In the genomic region with DNA sequence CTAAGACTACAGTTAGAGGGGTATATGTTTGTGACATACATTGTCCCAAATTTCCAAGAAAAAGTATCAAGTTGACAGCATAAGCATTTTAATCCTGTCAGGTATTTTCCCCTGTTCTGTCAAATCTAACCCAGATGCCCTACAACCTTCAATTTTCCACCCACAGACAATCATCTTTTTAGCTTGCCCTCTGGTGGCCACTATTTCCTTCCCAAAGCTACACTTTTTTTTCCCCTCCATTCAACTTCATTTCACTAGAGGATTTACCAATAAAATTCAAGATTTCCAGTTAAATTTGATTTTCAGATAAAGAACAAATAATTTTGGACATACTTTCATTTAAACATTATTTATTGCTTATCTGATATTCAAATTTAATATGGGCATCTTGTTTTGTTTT, we compare ENCODE assay signal across 10 cellular contexts.
A peak's percentile ranks its signal among the peaks of the same experiment; 100 is the strongest.
DNase-seq lines count a peak whose midpoint lies in the region; ATAC-seq and TF ChIP-seq lines count a peak whose summit lies in the region.
"Had no signal": no experiment of that assay in that cellular context is flagged by ENCODE, and none has a peak within 500 bp of the region (broad histone marks: within the 10 kb centered on the region; RNA-seq: fewer than 3 reads in every experiment).

No MANE protein-coding gene starts in this region.

- H3K4me2 ChIP-seq in OCI-LY1 (ENCODE audit: low read length): no peak overlapping the region

- H4K20me1 ChIP-seq in OCI-LY1 (ENCODE audit: insufficient read depth, low read length): no peaks in the 10 kb centered on the region

- H3K27ac ChIP-seq in OCI-LY1 (ENCODE audit: low read depth, low read length, poor library complexity, severe bottlenecking): no peak overlapping the region
- no peak overlapping the region for H3K27ac ChIP-seq in testis

- TF ChIP-seq CTCF in OCI-LY1 (IDR thresholded peaks at IDR 0.05; ENCODE audit: low read length) (peak; percentile 44), epithelial cell of proximal tubule (conservative IDR thresholded peaks at IDR 0.05; ENCODE audit: low read depth, low read length) (peak; percentile 58), testis (IDR thresholded peaks at IDR 0.05) (peak; percentile 31 to 60 (median 56))

- peaks cover 0 to 5% of the 10 kb centered on the region in 2 donors for H3K36me3 Mint-ChIP-seq in activated naive CD4-positive, alpha-beta T cell treated with anti-CD3 and anti-CD28 coated beads, Interleukin-2, amount 50 U/mL, for 72 hours
- no peaks in the 10 kb centered on the region for H3K36me3 Mint-ChIP-seq in activated naive CD4-positive, alpha-beta T cell treated with anti-CD3 and anti-CD28 coated beads, Interleukin-2, amount 10 ng/mL, durations not matched to agents 7 days and 5 days

- CTCF ChIA-PET in activated naive CD4-positive, alpha-beta T cell treated with anti-CD3 and anti-CD28 coated beads, Interleukin-2, amount 10 ng/mL, durations not matched to agents 7 days and 5 days (lab: Charles Lee): no interaction called here

- no peaks in the 10 kb centered on the region for H3K79me2 ChIP-seq in OCI-LY1 (ENCODE audit: insufficient read depth, low read length)

- H3K27me3 Mint-ChIP-seq in activated naive CD4-positive, alpha-beta T cell treated with anti-CD3 and anti-CD28 coated beads, Interleukin-2, amount 10 ng/mL, durations not matched to agents 7 days and 5 days: no peaks in the 10 kb centered on the region
- H3K27me3 Mint-ChIP-seq: activated T-cell treated with anti-CD3 and anti-CD28 coated beads, Interleukin-2, amount 50 U/mL, for 24 hours had no signal

- H3K9me3 Mint-ChIP-seq in activated naive CD4-positive, alpha-beta T cell treated with anti-CD3 and anti-CD28 coated beads, Interleukin-2, amount 50 U/mL, for 72 hours: peaks cover 4 to 12% of the 10 kb centered on the region in 2 donors
- H3K9me3 Mint-ChIP-seq in activated naive CD4-positive, alpha-beta T cell treated with anti-CD3 and anti-CD28 coated beads, Interleukin-2, amount 10 ng/mL, durations not matched to agents 7 days and 5 days: no peaks in the 10 kb centered on the region

- no peak overlapping the region for H3K4me3 Mint-ChIP-seq in activated naive CD4-positive, alpha-beta T cell treated with anti-CD3 and anti-CD28 coated beads, Interleukin-2, amount 10 ng/mL, durations not matched to agents 7 days and 5 days
- H3K4me3 Mint-ChIP-seq: activated T-cell treated with anti-CD3 and anti-CD28 coated beads, Interleukin-2, amount 50 U/mL, for 24 hours had no signal

- H3K4me1 ChIP-seq in OCI-LY1 (ENCODE audit: insufficient read depth, low read length, severe bottlenecking) (no peaks in the 10 kb centered on the region), testis (no peaks in the 10 kb centered on the region)

- no peaks in the 10 kb centered on the region for H3K36me3 ChIP-seq in OCI-LY1 (ENCODE audit: insufficient read depth, low read length)
- H3K36me3 ChIP-seq in testis (ENCODE audit: low read depth, missing control alignments): no peaks in the 10 kb centered on the region

- TF ChIP-seq POLR2A in testis (IDR thresholded peaks at IDR 0.05): no peak

- H3K27ac Mint-ChIP-seq in activated naive CD4-positive, alpha-beta T cell treated with anti-CD3 and anti-CD28 coated beads, Interleukin-2, amount 50 U/mL, for 72 hours: no peak overlapping the region
- no peak overlapping the region for H3K27ac Mint-ChIP-seq in activated naive CD4-positive, alpha-beta T cell treated with anti-CD3 and anti-CD28 coated beads, Interleukin-2, amount 10 ng/mL, durations not matched to agents 7 days and 5 days
- H3K27ac Mint-ChIP-seq: activated T-cell treated with anti-CD3 and anti-CD28 coated beads, Interleukin-2, amount 50 U/mL, for 24 hours had no signal

- intact Hi-C loops in testis (cut with DNase I; ENCODE audit: low total_unique reads): no loop called here

- DNase-seq in SIG-M5 treated with dmso at 0.1 percent for 504 hours (lab: John Stamatoyannopoulos, UW; ENCODE audit: unreplicated experiment) (peak; percentile 13), SIG-M5 (lab: John Stamatoyannopoulos, UW) (no peak), epithelial cell of proximal tubule (ENCODE audit: low read depth) (no peak), testis (peak; percentile 34)
- DNase-seq in activated naive CD4-positive, alpha-beta T cell treated with anti-CD3 and anti-CD28 coated beads, Interleukin-2, amount 50 U/mL, for 72 hours (ENCODE audit: low spot score in 2 of 2): no peak
- no peak for DNase-seq in activated naive CD4-positive, alpha-beta T cell treated with anti-CD3 and anti-CD28 coated beads, Interleukin-2, amount 10 ng/mL, durations not matched to agents 7 days and 5 days
- DNase-seq: activated T-cell treated with anti-CD3 and anti-CD28 coated beads, Interleukin-2, amount 50 U/mL, for 24 hours had no signal

- H3K27me3 ChIP-seq in OCI-LY1 (ENCODE audit: insufficient read depth, low read length) (no peaks in the 10 kb centered on the region), testis (no peaks in the 10 kb centered on the region)

- H3F3A ChIP-seq in OCI-LY1 (ENCODE audit: insufficient read depth, low read length): no peaks in the 10 kb centered on the region

- no peaks in the 10 kb centered on the region for H3K4me1 Mint-ChIP-seq in activated naive CD4-positive, alpha-beta T cell treated with anti-CD3 and anti-CD28 coated beads, Interleukin-2, amount 10 ng/mL, durations not matched to agents 7 days and 5 days

- no peaks in the 10 kb centered on the region for H3K9me2 ChIP-seq in OCI-LY1 (ENCODE audit: low read depth, low read length)

- ATAC-seq in activated naive CD4-positive, alpha-beta T cell treated with anti-CD3 and anti-CD28 coated beads, Interleukin-2, amount 50 U/mL, for 72 hours: no peak
- no peak for ATAC-seq in GM18907 (IDR thresholded peaks at IDR 0.05; ENCODE audit: unreplicated experiment)

- H3K9me3 ChIP-seq in OCI-LY1 (ENCODE audit: low read length) (no peaks in the 10 kb centered on the region), testis (no peaks in the 10 kb centered on the region)

- H2AFZ ChIP-seq in OCI-LY1 (ENCODE audit: low read length): no peak overlapping the region

- H3K9ac ChIP-seq in OCI-LY1 (ENCODE audit: low read length): no peak overlapping the region

- no peak overlapping the region for H3K4me3 ChIP-seq in OCI-LY1 (ENCODE audit: low read depth, low read length, poor library complexity, severe bottlenecking)
- H3K4me3 ChIP-seq in epithelial cell of proximal tubule (ENCODE audit: low read depth, low read length): no peak overlapping the region
- no peak overlapping the region for H3K4me3 ChIP-seq in testis
- H3K4me3 ChIP-seq: lung had no signal

Comparison
In these comparisons a context has a peak if more than half of its experiments do, and no peak if none do; other contexts are left out.
1. DNase-seq: peak in SIG-M5 treated with dmso at 0.1 percent for 504 hours (single experiment) and testis (single experiment); none in SIG-M5 (single experiment), epithelial cell of proximal tubule (single experiment), activated naive CD4-positive, alpha-beta T cell treated with anti-CD3 and anti-CD28 coated beads, Interleukin-2, amount 50 U/mL, for 72 hours (0 of 2) and activated naive CD4-positive, alpha-beta T cell treated with anti-CD3 and anti-CD28 coated beads, Interleukin-2, amount 10 ng/mL, durations not matched to agents 7 days and 5 days (single experiment).
2. Peak in every context shown above with its lines, with median percentiles within 50 percentile points of each other: CTCF ChIP-seq.